In the genomic region with DNA sequence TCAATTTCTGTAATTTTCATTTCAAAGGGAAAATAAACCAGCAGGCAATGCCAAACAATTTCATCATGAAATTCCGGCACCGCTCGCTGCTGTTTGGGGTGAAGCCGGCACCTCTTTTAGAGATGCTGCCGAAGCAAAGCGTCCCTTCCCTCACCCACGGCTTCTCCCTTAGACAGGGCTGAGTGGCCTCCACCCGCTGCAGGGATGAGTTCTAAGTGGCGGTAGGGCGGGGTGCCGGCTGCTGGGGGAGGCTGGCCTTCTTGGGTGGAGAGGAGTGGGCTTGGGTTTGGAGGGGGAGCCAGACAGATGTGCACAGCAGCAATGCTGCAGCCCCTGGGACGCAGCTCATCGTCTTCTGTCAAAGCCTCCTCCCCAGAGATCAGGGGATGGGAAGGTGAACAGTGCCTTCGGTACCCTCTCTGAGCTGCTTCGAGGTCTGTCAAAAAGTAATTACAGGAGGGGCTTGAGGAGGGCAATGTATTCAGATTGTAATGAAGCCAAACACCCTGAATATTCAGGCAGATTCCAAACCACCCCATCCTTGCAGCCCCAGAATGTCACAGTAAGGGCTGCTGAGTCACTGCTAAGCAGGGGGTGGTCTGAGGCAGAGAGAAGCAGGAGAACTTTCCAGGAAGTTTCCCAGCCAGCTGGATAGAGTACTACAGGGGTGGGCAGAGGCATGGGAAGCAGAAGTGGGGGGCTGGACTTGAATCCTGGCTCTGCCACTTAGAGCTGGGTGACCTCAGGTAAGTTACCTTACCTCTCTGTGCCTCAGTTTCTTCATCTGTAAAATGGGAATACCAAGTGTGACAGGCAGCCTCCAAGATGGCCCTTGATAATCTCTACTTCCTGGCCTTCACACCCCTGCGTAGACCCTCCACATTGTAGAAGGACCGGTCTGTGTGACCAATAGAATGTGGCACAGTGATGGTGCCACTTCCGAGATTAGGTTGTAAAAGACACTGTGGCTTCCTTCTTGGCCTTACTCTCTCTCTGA, we compare ENCODE assay signal across 1 cellular context.
A peak's percentile ranks its signal among the peaks of the same experiment; 100 is the strongest.
TF ChIP-seq lines count a peak whose summit lies in the region.

No MANE protein-coding gene starts in this region.

TF ChIP-seq in GM23338, 12 proteins besides CTCF, POLR2A, EP300 and RAD21:
- TF ChIP-seq ZNF331 (CRISPR knock-in tag; IDR thresholded peaks at IDR 0.05; ENCODE audit: low read depth) (no peak), ZNF114 (CRISPR knock-in tag; IDR thresholded peaks at IDR 0.05) (no peak), REST (IDR thresholded peaks at IDR 0.05; ENCODE audit: unreplicated experiment) (no peak), ZNF462 (CRISPR knock-in tag; IDR thresholded peaks at IDR 0.05) (peak; percentile 71; the same call in 1 of the 2 replicates), POLR2AphosphoS5 (IDR thresholded peaks at IDR 0.05; ENCODE audit: low read depth) (no peak), EZH2phosphoT487 (IDR thresholded peaks at IDR 0.05; ENCODE audit: unreplicated experiment) (no peak), EZH2 (IDR thresholded peaks at IDR 0.05; ENCODE audit: low read depth, unreplicated experiment) (no peak), STAT1 (IDR thresholded peaks at IDR 0.05; ENCODE audit: unreplicated experiment) (no peak), JUNB (IDR thresholded peaks at IDR 0.05; ENCODE audit: unreplicated experiment) (no peak), NANOG (IDR thresholded peaks at IDR 0.05; ENCODE audit: borderline replicate concordance) (no peak), CREB1 (CRISPR knock-in tag; IDR thresholded peaks at IDR 0.05; ENCODE audit: low read depth) (0 out of 2 replicates have a peak, but pooled peaks have one; percentile 7)
- TF ChIP-seq, protein P1, sequence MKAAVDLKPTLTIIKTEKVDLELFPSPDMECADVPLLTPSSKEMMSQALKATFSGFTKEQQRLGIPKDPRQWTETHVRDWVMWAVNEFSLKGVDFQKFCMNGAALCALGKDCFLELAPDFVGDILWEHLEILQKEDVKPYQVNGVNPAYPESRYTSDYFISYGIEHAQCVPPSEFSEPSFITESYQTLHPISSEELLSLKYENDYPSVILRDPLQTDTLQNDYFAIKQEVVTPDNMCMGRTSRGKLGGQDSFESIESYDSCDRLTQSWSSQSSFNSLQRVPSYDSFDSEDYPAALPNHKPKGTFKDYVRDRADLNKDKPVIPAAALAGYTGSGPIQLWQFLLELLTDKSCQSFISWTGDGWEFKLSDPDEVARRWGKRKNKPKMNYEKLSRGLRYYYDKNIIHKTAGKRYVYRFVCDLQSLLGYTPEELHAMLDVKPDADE (IDR thresholded peaks at IDR 0.05): no peak
